In the genomic region with DNA sequence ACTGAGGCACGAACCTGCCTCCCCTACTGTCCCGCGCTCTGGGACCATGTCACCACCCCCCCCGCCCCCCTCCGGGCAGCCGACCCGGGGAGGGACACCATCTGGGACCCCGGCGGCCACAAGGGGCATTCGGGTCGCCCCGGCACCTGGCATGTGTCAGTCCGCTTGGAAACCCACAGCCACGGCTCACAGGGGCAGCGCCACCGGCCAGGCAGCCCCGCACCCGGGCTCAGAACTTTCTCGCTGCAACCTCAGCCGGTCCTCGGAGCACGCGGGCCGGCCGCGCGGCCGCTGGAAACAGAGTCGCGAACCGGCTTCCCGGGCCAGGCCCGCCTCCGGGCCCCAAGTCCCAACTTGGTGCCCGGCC, we compare ENCODE assay signal across 8 cellular contexts.
DNase-seq lines count a peak whose midpoint lies in the region; ATAC-seq, FAIRE-seq and TF ChIP-seq lines count a peak whose summit lies in the region.

No MANE protein-coding gene starts in this region.

- peak overlapping the region; percentile 83 to 99 (median 98) for H3K4me3 ChIP-seq in BLaER1 treated with 17β-estradiol and CSF1 and Interleukin-3, amounts not matched to agents 10 nM and 100 nM
- peak overlapping the region; percentile 82 for H3K4me3 ChIP-seq in HFF-Myc (replicated peaks; ENCODE audit: low read depth, low read length)
- peak overlapping the region; percentile 92 for H3K4me3 ChIP-seq in hepatocyte
- H3K4me3 ChIP-seq in small intestine (ENCODE audit: low read depth in 1 of 2, low read length in 2 of 2) = peak overlapping the region; percentile 73 to 79

- H3K27ac ChIP-seq in BLaER1 treated with 17β-estradiol and CSF1 and Interleukin-3, amounts not matched to agents 10 nM and 100 nM = peak overlapping the region; percentile 39 to 94 (median 86); a peak in 21 of 22 replicates
- H3K27ac ChIP-seq in hepatocyte = peak overlapping the region; percentile 61
- peak overlapping the region; percentile 15 to 69 for H3K27ac ChIP-seq in small intestine (ENCODE audit: low read depth in 1 of 2, low read length in 1 of 2)

- H3K4me3 Mint-ChIP-seq in activated T-helper 1 cell treated with anti-CD3 and anti-CD28 coated beads, Interleukin-12 subunit alpha, Interleukin-12 subunit beta, Interleukin-2, Interleukin-4 antibody, amounts not matched to agents 30 ng/mL and 10 ng/mL and 1 ng/mL, durations not matched to agents 14 hours and 24 hours and 36 hours = peak overlapping the region; percentile 91

- H3K27me3 ChIP-seq in BLaER1 treated with 17β-estradiol and CSF1 and Interleukin-3, amounts not matched to agents 10 nM and 100 nM = no peaks in the 10 kb centered on the region
- H3K27me3 ChIP-seq in hepatocyte (no peaks in the 10 kb centered on the region), small intestine (ENCODE audit: control insufficient read depth in 2 of 2, insufficient read depth in 2 of 2, low read length in 2 of 2) (no peaks in the 10 kb centered on the region)

- ATAC-seq in GM19455 (IDR thresholded peaks at IDR 0.05; ENCODE audit: unreplicated experiment) = no peak
- ATAC-seq in HG03025 (IDR thresholded peaks at IDR 0.05; ENCODE audit: low FRiP score, unreplicated experiment) = no peak

- FAIRE-seq in small intestine (lab: Jason Lieb, UNC) = no peak

- H3K4me1 Mint-ChIP-seq in activated T-helper 1 cell treated with anti-CD3 and anti-CD28 coated beads, Interleukin-12 subunit alpha, Interleukin-12 subunit beta, Interleukin-2, Interleukin-4 antibody, amounts not matched to agents 30 ng/mL and 10 ng/mL and 1 ng/mL, durations not matched to agents 14 hours and 24 hours and 36 hours (ENCODE audit: low read depth) = peaks cover 32% of the 10 kb centered on the region

- H3K9me3 ChIP-seq in BLaER1 treated with 17β-estradiol and CSF1 and Interleukin-3, amounts not matched to agents 10 nM and 100 nM (replicated peaks in 1 of 11) = no peaks in the 10 kb centered on the region
- no peaks in the 10 kb centered on the region for H3K9me3 ChIP-seq in hepatocyte (ENCODE audit: low read depth)
- H3K9me3 ChIP-seq in small intestine (ENCODE audit: control insufficient read depth, low read depth) = no peaks in the 10 kb centered on the region

- DNase-seq in HFF-Myc (ENCODE audit: extremely low read depth, low read depth) = no peak
- DNase-seq in activated T-helper 1 cell treated with anti-CD3 and anti-CD28 coated beads, Interleukin-12 subunit alpha, Interleukin-12 subunit beta, Interleukin-2, Interleukin-4 antibody, amounts not matched to agents 30 ng/mL and 10 ng/mL and 1 ng/mL, durations not matched to agents 14 hours and 24 hours and 36 hours (ENCODE audit: low spot score) = no peak
- peak; percentile 41 for DNase-seq in hepatocyte (ENCODE audit: low spot score)
- DNase-seq in small intestine = no peak
- no peak for DNase-seq in effector CD4-positive, alpha-beta T cell

- H3K27ac Mint-ChIP-seq in activated T-helper 1 cell treated with anti-CD3 and anti-CD28 coated beads, Interleukin-12 subunit alpha, Interleukin-12 subunit beta, Interleukin-2, Interleukin-4 antibody, amounts not matched to agents 30 ng/mL and 10 ng/mL and 1 ng/mL, durations not matched to agents 14 hours and 24 hours and 36 hours = peak overlapping the region; percentile 70

- peaks cover 33 to 56% (median 40%) of the 10 kb centered on the region in 11 experiments for H4K20me1 ChIP-seq in BLaER1 treated with 17β-estradiol and CSF1 and Interleukin-3, amounts not matched to agents 10 nM and 100 nM
- peaks cover 29% of the 10 kb centered on the region for H4K20me1 ChIP-seq in hepatocyte (ENCODE audit: insufficient read depth, poor library complexity, severe bottlenecking)

- 0% methylated on average over 26 of the region's 35 CpGs for WGBS in hepatocyte (ENCODE audit: low lambda C conversion rate, missing lambda C conversion rate)
- WGBS in small intestine, 3 donors = 0 to 1% (median 0%) methylated on average over 19 to 35 of the region's 35 CpGs

- H3K4me1 ChIP-seq in BLaER1 treated with 17β-estradiol and CSF1 and Interleukin-3, amounts not matched to agents 10 nM and 100 nM = peaks cover 60 to 81% (median 65%) of the 10 kb centered on the region in 10 experiments
- H3K4me1 ChIP-seq in hepatocyte (ENCODE audit: insufficient read depth) (peaks cover 29% of the 10 kb centered on the region), small intestine (ENCODE audit: control insufficient read depth in 2 of 2, insufficient read depth in 1 of 2, low read depth in 1 of 2, low read length in 1 of 2) (peaks cover 0 to 7% of the 10 kb centered on the region in 2 donors)

- no peaks in the 10 kb centered on the region for H3K36me3 ChIP-seq in BLaER1 treated with 17β-estradiol and CSF1 and Interleukin-3, amounts not matched to agents 10 nM and 100 nM
- H3K36me3 ChIP-seq in hepatocyte (replicated peaks; ENCODE audit: insufficient read depth, low read depth) (no peaks in the 10 kb centered on the region), small intestine (ENCODE audit: control insufficient read depth in 2 of 2, insufficient read depth in 2 of 2, low read length in 2 of 2) (no peaks in the 10 kb centered on the region)

- no peaks in the 10 kb centered on the region for H3K9me2 ChIP-seq in hepatocyte (replicated peaks; ENCODE audit: insufficient read depth)

- peaks cover 5% of the 10 kb centered on the region for H3K36me3 Mint-ChIP-seq in activated T-helper 1 cell treated with anti-CD3 and anti-CD28 coated beads, Interleukin-12 subunit alpha, Interleukin-12 subunit beta, Interleukin-2, Interleukin-4 antibody, amounts not matched to agents 30 ng/mL and 10 ng/mL and 1 ng/mL, durations not matched to agents 14 hours and 24 hours and 36 hours (ENCODE audit: low read depth)

- H3K79me2 ChIP-seq in hepatocyte = peaks cover 58% of the 10 kb centered on the region

- H3K27me3 Mint-ChIP-seq in activated T-helper 1 cell treated with anti-CD3 and anti-CD28 coated beads, Interleukin-12 subunit alpha, Interleukin-12 subunit beta, Interleukin-2, Interleukin-4 antibody, amounts not matched to agents 30 ng/mL and 10 ng/mL and 1 ng/mL, durations not matched to agents 14 hours and 24 hours and 36 hours (ENCODE audit: insufficient read depth) = peaks cover 4% of the 10 kb centered on the region

- H3K4me2 ChIP-seq in BLaER1 treated with 17β-estradiol and CSF1 and Interleukin-3, amounts not matched to agents 10 nM and 100 nM = peak overlapping the region; percentile 94 to 100 (median 98)
- peak overlapping the region; percentile 97 for H3K4me2 ChIP-seq in hepatocyte

- TF ChIP-seq CTCF in HFF-Myc (IDR thresholded peaks at IDR 0.05; ENCODE audit: low read depth, low read length, missing control alignments) (no peak), hepatocyte (IDR thresholded peaks at IDR 0.05; ENCODE audit: poor library complexity) (no peak)

- peak overlapping the region; percentile 31 for H2AFZ ChIP-seq in hepatocyte

- no peaks in the 10 kb centered on the region for H3K9me3 Mint-ChIP-seq in activated T-helper 1 cell treated with anti-CD3 and anti-CD28 coated beads, Interleukin-12 subunit alpha, Interleukin-12 subunit beta, Interleukin-2, Interleukin-4 antibody, amounts not matched to agents 30 ng/mL and 10 ng/mL and 1 ng/mL, durations not matched to agents 14 hours and 24 hours and 36 hours

- intact Hi-C loops in activated T-helper 1 cell treated with anti-CD3 and anti-CD28 coated beads, Interleukin-12 subunit alpha, Interleukin-12 subunit beta, Interleukin-2, Interleukin-4 antibody, amounts not matched to agents 30 ng/mL and 10 ng/mL and 1 ng/mL, durations not matched to agents 14 hours and 24 hours and 36 hours (cut with micrococcal nuclease) = loop anchor here (1.0 to 2.0 kb wide), 2 partner anchors 42 to 44 kb away; no protein-coding TSS in a partner anchor

- peak overlapping the region; percentile 84 to 94 (median 89) for H3K9ac ChIP-seq in BLaER1 treated with 17β-estradiol and CSF1 and Interleukin-3, amounts not matched to agents 10 nM and 100 nM
